In genomic region chr6:35092362-35093117, GRCh38 we compare ENCODE assay signal across 12 cellular contexts. TPM values are rescaled to one million over a fixed set of nuclear protein-coding genes. Genes with fewer than 3 reads are reported as not detected.
DNase-seq lines count a peak whose midpoint lies in the region; ATAC-seq and TF ChIP-seq lines count a peak whose summit lies in the region.
"Had no signal": no experiment of that assay in that cellular context is flagged by ENCODE, and none has a peak within 500 bp of the region (broad histone marks: within the 10 kb centered on the region; RNA-seq: fewer than 3 reads in every experiment).

No MANE protein-coding gene starts in this region.

- H3K36me3 ChIP-seq in hepatocyte (replicated peaks; ENCODE audit: insufficient read depth, low read depth), result no peaks in the 10 kb centered on the region
- H3K36me3 ChIP-seq in smooth muscle cell (ENCODE audit: low read depth), result no peaks in the 10 kb centered on the region
- H3K36me3 ChIP-seq in testis (ENCODE audit: low read depth, missing control alignments), result no peaks in the 10 kb centered on the region

- no peaks in the 10 kb centered on the region for H3K23me2 ChIP-seq in H9 (ENCODE audit: insufficient read length, low read depth, low read length, poor library complexity, severe bottlenecking)

- H3K56ac ChIP-seq in H9 (ENCODE audit: insufficient read length, low read depth, low read length), result no peak overlapping the region

- H3K4ac ChIP-seq in H9 (ENCODE audit: low read depth, low read length), result no peak overlapping the region

- TF ChIP-seq POLR2A in testis (IDR thresholded peaks at IDR 0.05), result no peak

- H4K5ac ChIP-seq in H9 (ENCODE audit: insufficient read length, low read depth, low read length), result no peak overlapping the region

- H2AFZ ChIP-seq in H9 (ENCODE audit: low read length) (no peak overlapping the region), hepatocyte (no peak overlapping the region), smooth muscle cell (ENCODE audit: low read depth) (no peak overlapping the region)

- H2BK15ac ChIP-seq in H9 (ENCODE audit: low read depth, low read length), result no peak overlapping the region

- H3K27ac Mint-ChIP-seq in H9, result peak overlapping the region in 2 of 3 experiments; percentile 32 to 46; a peak in 3 of 7 replicates
- H3K27ac Mint-ChIP-seq in activated CD8-positive, alpha-beta memory T cell treated with anti-CD3 and anti-CD28 coated beads, Interleukin-2, amount 10 ng/mL, durations not matched to agents 7 days and 5 days, result no peak overlapping the region

- H3K27me3 ChIP-seq in H9 (ENCODE audit: insufficient read depth, low read length), result no peaks in the 10 kb centered on the region
- no peaks in the 10 kb centered on the region for H3K27me3 ChIP-seq in hepatocyte
- H3K27me3 ChIP-seq in smooth muscle cell (ENCODE audit: low read depth), result no peaks in the 10 kb centered on the region
- H3K27me3 ChIP-seq in testis, result no peaks in the 10 kb centered on the region

- H3K4me3 Mint-ChIP-seq in H9, result no peak overlapping the region
- H3K4me3 Mint-ChIP-seq in activated CD8-positive, alpha-beta memory T cell treated with anti-CD3 and anti-CD28 coated beads, Interleukin-2, amount 10 ng/mL, durations not matched to agents 7 days and 5 days, result no peak overlapping the region

- H3K4me1 ChIP-seq in H9 (ENCODE audit: insufficient read depth, low read length), result peaks cover 8% of the 10 kb centered on the region; the same call in 1 of the 2 replicates
- peaks cover 63% of the 10 kb centered on the region for H3K4me1 ChIP-seq in hepatocyte (ENCODE audit: insufficient read depth)
- peaks cover 37% of the 10 kb centered on the region for H3K4me1 ChIP-seq in smooth muscle cell (ENCODE audit: low read depth)
- peaks cover 40% of the 10 kb centered on the region for H3K4me1 ChIP-seq in testis

- H2BK12ac ChIP-seq in H9 (ENCODE audit: insufficient read length, low read depth, low read length), result no peak overlapping the region

- H3K14ac ChIP-seq in H9 (ENCODE audit: insufficient read depth, low read length), result no peak overlapping the region

- intact Hi-C loops in testis (cut with DNase I; ENCODE audit: low total_unique reads), result no loop called here

- H3K4me1 Mint-ChIP-seq in H9, result peaks cover 43 to 48% of the 10 kb centered on the region in 2 experiments
- peaks cover 2% of the 10 kb centered on the region for H3K4me1 Mint-ChIP-seq in activated CD8-positive, alpha-beta memory T cell treated with anti-CD3 and anti-CD28 coated beads, Interleukin-2, amount 10 ng/mL, durations not matched to agents 7 days and 5 days

- H3K27ac ChIP-seq in H9 (ENCODE audit: insufficient read length, low read depth, low read length) (no peak overlapping the region), hepatocyte (peak overlapping the region; percentile 88), smooth muscle cell (ENCODE audit: low read depth) (peak overlapping the region; percentile 95), testis (peak overlapping the region in 1 of 2 donors; percentile 22)

- H2BK120ac ChIP-seq in H9 (ENCODE audit: low read depth, low read length, poor library complexity, severe bottlenecking), result no peak overlapping the region

- H2BK5ac ChIP-seq in H9 (ENCODE audit: insufficient read length, low read length), result no peak overlapping the region

- H3K4me2 ChIP-seq in H9 (ENCODE audit: insufficient read depth, insufficient read length, low read length) (no peak overlapping the region), hepatocyte (no peak overlapping the region), smooth muscle cell (peak overlapping the region; percentile 52)

- no peak overlapping the region for H3K9ac ChIP-seq in H9 (ENCODE audit: extremely low read depth, insufficient read length, low read length)
- peak overlapping the region; percentile 64 for H3K9ac ChIP-seq in smooth muscle cell (ENCODE audit: low read depth)

- H4K20me1 ChIP-seq in H9 (ENCODE audit: control insufficient read depth, insufficient read depth, insufficient read length), result no peaks in the 10 kb centered on the region
- no peaks in the 10 kb centered on the region for H4K20me1 ChIP-seq in hepatocyte (ENCODE audit: insufficient read depth, poor library complexity, severe bottlenecking)
- no peaks in the 10 kb centered on the region for H4K20me1 ChIP-seq in smooth muscle cell (ENCODE audit: low read depth)

- no peaks in the 10 kb centered on the region for H3K9me2 ChIP-seq in hepatocyte (replicated peaks; ENCODE audit: insufficient read depth)

- no peak overlapping the region for H3K18ac ChIP-seq in H9 (ENCODE audit: insufficient read length, low read depth, low read length)

- no peak overlapping the region for H4K8ac ChIP-seq in H9 (replicated peaks; ENCODE audit: insufficient read length, low read depth, low read length)

- H3K27me3 Mint-ChIP-seq in H9 (ENCODE audit: low read depth), result no peaks in the 10 kb centered on the region
- peaks cover 19% of the 10 kb centered on the region for H3K27me3 Mint-ChIP-seq in activated CD8-positive, alpha-beta memory T cell treated with anti-CD3 and anti-CD28 coated beads, Interleukin-2, amount 10 ng/mL, durations not matched to agents 7 days and 5 days

- H3K9me3 ChIP-seq in H9 (ENCODE audit: control insufficient read depth, low read depth, low read length) (no peaks in the 10 kb centered on the region), hepatocyte (ENCODE audit: low read depth) (no peaks in the 10 kb centered on the region), smooth muscle cell (replicated peaks; ENCODE audit: low read depth) (no peaks in the 10 kb centered on the region), testis (no peaks in the 10 kb centered on the region)

- H3K79me2 ChIP-seq in H9 (ENCODE audit: insufficient read depth, low read length) (no peaks in the 10 kb centered on the region), hepatocyte (no peaks in the 10 kb centered on the region), smooth muscle cell (ENCODE audit: low read depth) (no peaks in the 10 kb centered on the region)

- DNase-seq in H9 (no peak), astrocyte of the hippocampus (ENCODE audit: low read depth, low spot score) (peak; percentile 80), hepatocyte (ENCODE audit: low spot score) (peak; percentile 77), smooth muscle cell (lab: John Stamatoyannopoulos, UW; ENCODE audit: unreplicated experiment) (peak; percentile 16), inferior parietal cortex (ENCODE audit: extremely low spot score) (no peak), testis (no peak), NOMO-1 (lab: John Stamatoyannopoulos, UW; ENCODE audit: unreplicated experiment in 2 of 2) (no peak)
- no peak for DNase-seq in activated CD8-positive, alpha-beta memory T cell treated with anti-CD3 and anti-CD28 coated beads, Interleukin-2, amount 10 ng/mL, durations not matched to agents 7 days and 5 days
- DNase-seq: activated CD4-positive, alpha-beta T cell treated with anti-CD3 and anti-CD28 coated beads for 4 hours; amygdala; OCI-M1 had no signal

- peaks cover 32% of the 10 kb centered on the region for H3F3A ChIP-seq in smooth muscle cell (ENCODE audit: low read depth)

- peaks cover 6 to 20% (median 17%) of the 10 kb centered on the region in 3 experiments; a peak in 5 of 7 replicates for H3K36me3 Mint-ChIP-seq in H9 (ENCODE audit: insufficient read depth in 1 of 3, low read depth in 3 of 3)
- H3K36me3 Mint-ChIP-seq in activated CD8-positive, alpha-beta memory T cell treated with anti-CD3 and anti-CD28 coated beads, Interleukin-2, amount 10 ng/mL, durations not matched to agents 7 days and 5 days, result no peaks in the 10 kb centered on the region

- H3K79me1 ChIP-seq in H9 (ENCODE audit: insufficient read depth, low read depth, low read length, poor library complexity, severe bottlenecking), result no peaks in the 10 kb centered on the region

- no CpG with 5 or more reads among the region's 5 CpGs for WGBS in H9 (ENCODE audit: extremely low coverage, insufficient read length, low lambda C conversion rate)
- WGBS in hepatocyte (ENCODE audit: low lambda C conversion rate, missing lambda C conversion rate), result 67% methylated on average over 5 of the region's 5 CpGs
- 37% methylated on average over 5 of the region's 5 CpGs for WGBS in smooth muscle cell (ENCODE audit: low lambda C conversion rate)
- 66 to 67% methylated on average over 5 of the region's 5 CpGs for WGBS in testis, 2 donors

- no peak overlapping the region for H3T11ph ChIP-seq in H9 (ENCODE audit: low read length)

- H3K4me3 ChIP-seq in hepatocyte (no peak overlapping the region), smooth muscle cell (no peak overlapping the region), testis (no peak overlapping the region)

- no peak overlapping the region for H4K91ac ChIP-seq in H9 (ENCODE audit: insufficient read length, low read depth, low read length)

- H3K9me3 Mint-ChIP-seq in H9, result no peaks in the 10 kb centered on the region
- no peaks in the 10 kb centered on the region for H3K9me3 Mint-ChIP-seq in activated CD8-positive, alpha-beta memory T cell treated with anti-CD3 and anti-CD28 coated beads, Interleukin-2, amount 10 ng/mL, durations not matched to agents 7 days and 5 days (ENCODE audit: low read depth)

- ATAC-seq in activated CD8-positive, alpha-beta memory T cell treated with anti-CD3 and anti-CD28 coated beads, Interleukin-2, amount 10 ng/mL, durations not matched to agents 7 days and 5 days, result no peak

- H3K23ac ChIP-seq in H9 (ENCODE audit: insufficient read length, low read depth, low read length), result no peak overlapping the region

- H2BK20ac ChIP-seq in H9 (ENCODE audit: low read depth, low read length, poor library complexity, severe bottlenecking), result no peak overlapping the region

- H2AK5ac ChIP-seq in H9 (ENCODE audit: insufficient read length, low read length), result no peak overlapping the region

- no peak for TF ChIP-seq CTCF in H9 (conservative IDR thresholded peaks at IDR 0.05)
- TF ChIP-seq CTCF in hepatocyte (IDR thresholded peaks at IDR 0.05; ENCODE audit: poor library complexity), result no peak
- no peak for TF ChIP-seq CTCF in smooth muscle cell (IDR thresholded peaks at IDR 0.05; ENCODE audit: borderline replicate concordance, insufficient read depth, poor library complexity, severe bottlenecking)
- no peak for TF ChIP-seq CTCF in testis (IDR thresholded peaks at IDR 0.05)

- CTCF ChIA-PET in activated CD8-positive, alpha-beta memory T cell treated with anti-CD3 and anti-CD28 coated beads, Interleukin-2, amount 10 ng/mL, durations not matched to agents 7 days and 5 days (lab: Charles Lee), result no interaction called here

RNA-seq across cellular contexts. Expression of gene TCP11, which starts 48.6 kb away (rescaled TPM):
- total RNA-seq in H9 (2021) (not detected in 2 replicates), hepatocyte (not detected in 2 replicates), smooth muscle cell (0.40 TPM in 1 of 2 replicates, not detected in the other), testis (100 to 1,000 TPM; 193 to 639 TPM)
- polyA plus RNA-seq in hepatocyte (not detected in 2 replicates), smooth muscle cell (0.64 TPM in 1 of 2 replicates, not detected in the other), testis (ENCODE audit: insufficient read depth, low read depth, low replicate concordance) (1,044 TPM)
- not detected for total RNA-seq in activated CD8-positive, alpha-beta memory T cell treated with anti-CD3 and anti-CD28 coated beads, Interleukin-2, amount 10 ng/mL, durations not matched to agents 7 days and 5 days
- total RNA-seq: subcutaneous adipose tissue had no signal

Comparison
In these comparisons a context has a peak if more than half of its experiments do, and no peak if none do; other contexts are left out.
1. DNase-seq: peak in astrocyte of the hippocampus (single experiment), hepatocyte (single experiment) and smooth muscle cell (single experiment); none in H9 (single experiment), inferior parietal cortex (single experiment), testis (single experiment), NOMO-1 (0 of 2) and activated CD8-positive, alpha-beta memory T cell treated with anti-CD3 and anti-CD28 coated beads, Interleukin-2, amount 10 ng/mL, durations not matched to agents 7 days and 5 days (single experiment).
2. RNA of gene TCP11, which starts 48.6 kb away (total RNA-seq): 193 to 639 TPM in testis; not detected in activated CD8-positive, alpha-beta memory T cell treated with anti-CD3 and anti-CD28 coated beads, Interleukin-2, amount 10 ng/mL, durations not matched to agents 7 days and 5 days, 0.40 TPM in smooth muscle cell, not detected in H9 and not detected in hepatocyte; every median in the first group is over 100 times any median in the second.